ENCODE assay signal across 21 cellular contexts in the genomic region with DNA sequence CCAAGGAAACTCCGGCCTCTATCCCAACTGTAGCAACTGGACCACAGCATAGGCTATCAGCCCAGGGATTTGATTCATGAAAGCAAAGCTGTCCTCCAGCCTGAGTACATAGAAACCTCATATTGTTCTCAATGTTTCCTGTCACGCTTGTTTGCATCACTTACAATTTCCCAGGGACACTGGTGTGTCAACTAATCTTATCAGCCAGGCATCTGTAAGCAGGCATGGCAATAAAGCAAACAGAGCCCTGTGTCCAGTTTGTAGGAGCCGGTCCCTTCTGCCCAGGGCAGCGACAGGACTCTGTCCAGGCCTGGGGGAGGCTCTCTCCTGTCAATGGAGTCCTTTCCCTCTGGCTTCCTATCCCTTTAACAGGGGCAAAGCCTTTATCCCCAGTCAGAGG. TPM values are rescaled to one million over a fixed set of nuclear protein-coding genes. Genes with fewer than 3 reads are reported as not detected.
DNase-seq lines count a peak whose midpoint lies in the region; ATAC-seq and TF ChIP-seq lines count a peak whose summit lies in the region.
"Had no signal": no experiment of that assay in that cellular context is flagged by ENCODE, and none has a peak within 500 bp of the region (broad histone marks: within the 10 kb centered on the region; RNA-seq: fewer than 3 reads in every experiment).

No MANE protein-coding gene starts in this region.

- peak; percentile 7 to 82 for DNase-seq in T47D (ENCODE audit: low read depth in 1 of 2, low spot score in 1 of 2)
- no peak for DNase-seq in breast epithelium (ENCODE audit: low spot score in 2 of 2)
- peak; percentile 67 for DNase-seq in NCI-H345 treated with DMSO at 0.1 percent for 48 hours (lab: John Stamatoyannopoulos, UW; ENCODE audit: unreplicated experiment)
- DNase-seq in endothelial cell (ENCODE audit: low spot score): no peak
- DNase-seq in stimulated activated naive CD8-positive, alpha-beta T cell treated with anti-CD3 and anti-CD28 coated beads, Interleukin-15, Interleukin-2, amounts not matched to agents 100 U/mL and 50 U/mL, for 24 hours: no peak
- no peak for DNase-seq in NCI-H1048 (lab: John Stamatoyannopoulos, UW)
- DNase-seq in GM13976 (ENCODE audit: low spot score): no peak
- DNase-seq in stimulated activated effector memory CD8-positive, alpha-beta T cell treated with anti-CD3 and anti-CD28 coated beads, Interleukin-12 subunit alpha, Interleukin-12 subunit beta, amount 100 ng/mL, for 72 hours (ENCODE audit: low spot score in 2 of 2): no peak
- DNase-seq: ACHN; activated T-cell treated with anti-CD3 and anti-CD28 coated beads, Interleukin-2, amount 50 U/mL, for 24 hours; CD4-positive, alpha-beta memory T cell; dorsolateral prefrontal cortex; GF-D8; glutamatergic neuron; GM23248; immature natural killer cell; NCI-H2171; OCI-M1; stomach had no signal

- H3K9me3 ChIP-seq in breast epithelium: no peaks in the 10 kb centered on the region
- H3K9me3 ChIP-seq: esophagus muscularis mucosa, stomach had no signal

- no peaks in the 10 kb centered on the region for H3K4me1 ChIP-seq in breast epithelium

- TF ChIP-seq CTCF in breast epithelium (IDR thresholded peaks at IDR 0.05) (no peak), endothelial cell (IDR thresholded peaks at IDR 0.05; ENCODE audit: unreplicated experiment) (no peak), GM13976 (IDR thresholded peaks at IDR 0.05; ENCODE audit: borderline replicate concordance, control extremely low read depth, extremely low read depth, insufficient read depth, missing control alignments) (no peak)

- peaks cover 3% of the 10 kb centered on the region for H3K27me3 Mint-ChIP-seq in endothelial cell (ENCODE audit: unreplicated experiment)
- H3K27me3 Mint-ChIP-seq: activated naive CD8-positive, alpha-beta T cell; activated T-cell treated with anti-CD3 and anti-CD28 coated beads, Interleukin-2, amount 50 U/mL, for 24 hours; CD4-positive, alpha-beta memory T cell had no signal

- H3K27me3 ChIP-seq in breast epithelium: no peaks in the 10 kb centered on the region
- H3K27me3 ChIP-seq: dorsolateral prefrontal cortex, esophagus muscularis mucosa, stomach had no signal

- TF ChIP-seq POLR2A in breast epithelium (IDR thresholded peaks at IDR 0.05): no peak

- no peaks in the 10 kb centered on the region for H3K36me3 ChIP-seq in breast epithelium
- H3K36me3 ChIP-seq: esophagus muscularis mucosa, stomach had no signal

- peak overlapping the region; percentile 18 for H3K27ac Mint-ChIP-seq in endothelial cell (ENCODE audit: unreplicated experiment)
- H3K27ac Mint-ChIP-seq in stimulated activated effector memory CD8-positive, alpha-beta T cell treated with anti-CD3 and anti-CD28 coated beads, Interleukin-12 subunit alpha, Interleukin-12 subunit beta, amount 100 ng/mL, for 72 hours: no peak overlapping the region
- H3K27ac Mint-ChIP-seq: activated naive CD8-positive, alpha-beta T cell; activated T-cell treated with anti-CD3 and anti-CD28 coated beads, Interleukin-2, amount 50 U/mL, for 24 hours; immature natural killer cell had no signal

- no peaks in the 10 kb centered on the region for H3K9me3 Mint-ChIP-seq in endothelial cell (ENCODE audit: unreplicated experiment)
- no peaks in the 10 kb centered on the region for H3K9me3 Mint-ChIP-seq in stimulated activated effector memory CD8-positive, alpha-beta T cell treated with anti-CD3 and anti-CD28 coated beads, Interleukin-12 subunit alpha, Interleukin-12 subunit beta, amount 100 ng/mL, for 72 hours
- H3K9me3 Mint-ChIP-seq: activated T-cell treated with anti-CD3 and anti-CD28 coated beads, Interleukin-2, amount 50 U/mL, for 24 hours; immature natural killer cell had no signal

- peaks cover 23% of the 10 kb centered on the region for H3K4me1 Mint-ChIP-seq in endothelial cell (ENCODE audit: unreplicated experiment)
- H3K4me1 Mint-ChIP-seq in stimulated activated effector memory CD8-positive, alpha-beta T cell treated with anti-CD3 and anti-CD28 coated beads, Interleukin-12 subunit alpha, Interleukin-12 subunit beta, amount 100 ng/mL, for 72 hours: no peaks in the 10 kb centered on the region
- H3K4me1 Mint-ChIP-seq: CD4-positive, alpha-beta memory T cell; immature natural killer cell had no signal

- intact Hi-C loops in breast epithelium (cut with DNase I; ENCODE audit: low total_unique reads): no loop called here

- H3K27ac ChIP-seq in breast epithelium: no peak overlapping the region
- H3K27ac ChIP-seq: dorsolateral prefrontal cortex, esophagus muscularis mucosa, GM23248, stomach had no signal

- in situ Hi-C loops in T47D (cut with HindIII; ENCODE audit: low pct_unique_long_range_greater_than_20kb, low sequenced_read_pairs): no loop called here
- in situ Hi-C loops in GM13976 (cut with MboI; ENCODE audit: low sequenced_read_pairs, unreplicated experiment): no loop called here

- no peaks in the 10 kb centered on the region for H3K36me3 Mint-ChIP-seq in endothelial cell (ENCODE audit: low read depth, unreplicated experiment)
- H3K36me3 Mint-ChIP-seq in stimulated activated effector memory CD8-positive, alpha-beta T cell treated with anti-CD3 and anti-CD28 coated beads, Interleukin-12 subunit alpha, Interleukin-12 subunit beta, amount 100 ng/mL, for 72 hours: no peaks in the 10 kb centered on the region
- H3K36me3 Mint-ChIP-seq: activated naive CD8-positive, alpha-beta T cell had no signal

- no peak overlapping the region for H3K4me3 Mint-ChIP-seq in endothelial cell (ENCODE audit: unreplicated experiment)
- no peak overlapping the region for H3K4me3 Mint-ChIP-seq in stimulated activated effector memory CD8-positive, alpha-beta T cell treated with anti-CD3 and anti-CD28 coated beads, Interleukin-12 subunit alpha, Interleukin-12 subunit beta, amount 100 ng/mL, for 72 hours
- H3K4me3 Mint-ChIP-seq: activated naive CD8-positive, alpha-beta T cell; activated T-cell treated with anti-CD3 and anti-CD28 coated beads, Interleukin-2, amount 50 U/mL, for 24 hours; CD4-positive, alpha-beta memory T cell; immature natural killer cell had no signal

- no peak overlapping the region for H3K4me3 ChIP-seq in breast epithelium
- H3K4me3 ChIP-seq: dorsolateral prefrontal cortex, esophagus muscularis mucosa, GM23248, stomach had no signal

- ATAC-seq in stimulated activated naive CD8-positive, alpha-beta T cell treated with anti-CD3 and anti-CD28 coated beads, Interleukin-15, Interleukin-2, amounts not matched to agents 100 U/mL and 50 U/mL, for 24 hours: no peak
- ATAC-seq in stimulated activated effector memory CD8-positive, alpha-beta T cell treated with anti-CD3 and anti-CD28 coated beads, Interleukin-12 subunit alpha, Interleukin-12 subunit beta, amount 100 ng/mL, for 72 hours: no peak

RNA-seq across cellular contexts. Expression of gene CDHR3, which starts 23.0 kb away (rescaled TPM):
- total RNA-seq in breast epithelium: 1 to 10 TPM; 4.6 to 8.8 (median 6.4) TPM
- total RNA-seq in endothelial cell (ENCODE audit: unreplicated experiment): 10.6 TPM

Comparison
In these comparisons a context has a peak if more than half of its experiments do, and no peak if none do; other contexts are left out.
1. DNase-seq: peak in T47D (2 of 2) and NCI-H345 treated with DMSO at 0.1 percent for 48 hours (single experiment); none in breast epithelium (0 of 2), endothelial cell (single experiment), stimulated activated naive CD8-positive, alpha-beta T cell treated with anti-CD3 and anti-CD28 coated beads, Interleukin-15, Interleukin-2, amounts not matched to agents 100 U/mL and 50 U/mL, for 24 hours (single experiment), NCI-H1048 (single experiment), GM13976 (single experiment) and stimulated activated effector memory CD8-positive, alpha-beta T cell treated with anti-CD3 and anti-CD28 coated beads, Interleukin-12 subunit alpha, Interleukin-12 subunit beta, amount 100 ng/mL, for 72 hours (0 of 2).